In genomic region chr1:90317628-90318027, GRCh38 we compare ENCODE assay signal across 14 cellular contexts.
A peak's percentile ranks its signal among the peaks of the same experiment; 100 is the strongest.
DNase-seq lines count a peak whose midpoint lies in the region; ATAC-seq and TF ChIP-seq lines count a peak whose summit lies in the region.
"Had no signal": no experiment of that assay in that cellular context is flagged by ENCODE, and none has a peak within 500 bp of the region (broad histone marks: within the 10 kb centered on the region; RNA-seq: fewer than 3 reads in every experiment).

No MANE protein-coding gene starts in this region.

- CTCF ChIA-PET in A673 (lab: Charles Lee): interaction anchor here (0.7 kb wide), 1 partner anchor 403 kb away, joined by 8 read pairs; no protein-coding TSS in a partner anchor

- in situ Hi-C loops in KBM-7 (cut with MboI; ENCODE audit: low pct_unique_long_range_greater_than_20kb, low sequenced_read_pairs): no loop called here

- BruUV-seq in A673 (replicated peaks; lab: Mats Ljungman, UMichigan): no TSS peak

- H3K4me3 ChIP-seq in A673 (ENCODE audit: low read depth, low read length, poor library complexity, severe bottlenecking) (no peak overlapping the region), LNCaP clone FGC (ENCODE audit: low read depth, low read length) (no peak overlapping the region), RWPE2 (ENCODE audit: severe bottlenecking) (no peak overlapping the region), epithelial cell of esophagus (ENCODE audit: low read length) (no peak overlapping the region)
- H3K4me3 ChIP-seq: GM12878, GM23338 had no signal

- H3K36me3 ChIP-seq in A673 (ENCODE audit: insufficient read depth, low read length, poor library complexity, severe bottlenecking) (no peaks in the 10 kb centered on the region), RWPE2 (ENCODE audit: low read depth) (no peaks in the 10 kb centered on the region)
- H3K36me3 ChIP-seq: BE2C had no signal

- peak; percentile 42; the same call in 1 of the 3 replicates for ATAC-seq in RWPE2 (ENCODE audit: low read depth)
- ATAC-seq in left ventricle myocardium superior: no peak
- ATAC-seq: GM12878, GM23338 had no signal

- intact Hi-C loops in A673 (cut with micrococcal nuclease; ENCODE audit: unreplicated experiment) (no loop called here), left ventricle myocardium superior (cut with micrococcal nuclease) (no loop called here)

- H3K4me1 ChIP-seq in A673 (ENCODE audit: insufficient read depth, low read length, poor library complexity, severe bottlenecking) (peaks cover 54% of the 10 kb centered on the region), RWPE2 (ENCODE audit: insufficient read depth, poor library complexity, severe bottlenecking) (no peaks in the 10 kb centered on the region)
- H3K4me1 ChIP-seq: BE2C had no signal

- H3K27ac ChIP-seq in A673 (ENCODE audit: low read depth, low read length, poor library complexity, severe bottlenecking) (no peak overlapping the region), RWPE2 (ENCODE audit: poor library complexity, severe bottlenecking) (no peak overlapping the region)
- H3K27ac ChIP-seq: C4-2B had no signal

- POLR2A ChIA-PET in A673 (lab: Charles Lee; ENCODE audit: low non-redundant PET): interaction anchor here (0.6 to 0.7 kb wide), 2 partner anchors 193 to 289 kb away, joined by 6 to 15 read pairs; no protein-coding TSS in a partner anchor

- TF ChIP-seq CTCF in A673 (conservative IDR thresholded peaks at IDR 0.05; ENCODE audit: low read depth, low read length) (no peak), LNCaP clone FGC (IDR thresholded peaks at IDR 0.05; ENCODE audit: control insufficient read depth, extremely low read depth, insufficient read depth) (no peak), RWPE2 (IDR thresholded peaks at IDR 0.05; ENCODE audit: poor library complexity, severe bottlenecking) (no peak), epithelial cell of esophagus (IDR thresholded peaks at IDR 0.05; ENCODE audit: insufficient read depth, low read depth, low read length, missing control alignments) (no peak)

- H3K9me3 ChIP-seq in A673 (ENCODE audit: low read depth, low read length, poor library complexity, severe bottlenecking) (no peaks in the 10 kb centered on the region), RWPE2 (ENCODE audit: severe bottlenecking) (no peaks in the 10 kb centered on the region)
- H3K9me3 ChIP-seq: BE2C had no signal

- peak; percentile 50 for DNase-seq in A673 (ENCODE audit: low spot score)
- peak; percentile 17 for DNase-seq in LNCaP clone FGC (ENCODE audit: low read depth)
- DNase-seq in RWPE2 (ENCODE audit: low spot score): no peak
- peak; percentile 73 for DNase-seq in epithelial cell of esophagus (ENCODE audit: low read depth)
- DNase-seq in KBM-7: no peak
- no peak for DNase-seq in left ventricle myocardium superior
- DNase-seq in LoVo (ENCODE audit: low spot score): no peak
- DNase-seq: BE2C; CD4-positive, alpha-beta memory T cell; DMS79; H9 had no signal

- no peaks in the 10 kb centered on the region for H3K27me3 ChIP-seq in A673 (replicated peaks; ENCODE audit: insufficient read depth, low read depth, low read length, poor library complexity)
- no peaks in the 10 kb centered on the region for H3K27me3 ChIP-seq in RWPE2 (ENCODE audit: insufficient read depth, poor library complexity, severe bottlenecking)
- H3K27me3 ChIP-seq: BE2C had no signal

Comparison
In these comparisons a context has a peak if more than half of its experiments do, and no peak if none do; other contexts are left out.
1. DNase-seq: peak in A673 (single experiment), LNCaP clone FGC (single experiment) and epithelial cell of esophagus (single experiment); none in RWPE2 (single experiment), KBM-7 (single experiment), left ventricle myocardium superior (single experiment) and LoVo (single experiment).